8 cellular contexts compared by ENCODE assay signal in the genomic region with DNA sequence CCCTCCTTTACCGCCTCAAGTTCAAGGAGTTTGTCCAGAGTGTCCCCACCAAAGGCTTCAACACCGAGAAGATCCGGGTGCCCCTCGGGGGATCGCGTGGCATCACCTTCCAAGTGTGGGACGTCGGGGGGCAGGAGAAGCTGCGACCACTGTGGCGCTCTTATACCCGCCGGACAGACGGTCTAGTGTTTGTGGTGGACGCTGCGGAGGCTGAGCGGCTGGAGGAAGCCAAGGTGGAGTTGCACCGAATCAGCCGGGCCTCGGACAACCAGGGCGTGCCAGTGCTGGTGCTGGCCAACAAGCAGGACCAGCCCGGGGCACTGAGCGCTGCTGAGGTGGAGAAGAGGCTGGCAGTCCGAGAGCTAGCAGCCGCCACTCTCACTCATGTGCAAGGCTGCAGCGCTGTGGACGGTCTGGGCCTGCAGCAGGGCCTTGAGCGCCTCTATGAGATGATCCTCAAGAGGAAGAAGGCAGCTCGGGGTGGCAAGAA. TPM values are rescaled to one million over a fixed set of nuclear protein-coding genes. Genes with fewer than 3 reads are reported as not detected.
DNase-seq lines count a peak whose midpoint lies in the region; ATAC-seq, FAIRE-seq and TF ChIP-seq lines count a peak whose summit lies in the region.

No MANE protein-coding gene starts in this region.

- H3K4me3 ChIP-seq in AG04449 (ENCODE audit: low read depth, low read length) (peak overlapping the region; percentile 85), MG63 (peak overlapping the region; percentile 82), H1 (ENCODE audit: extremely low read depth in 1 of 4, insufficient read depth in 2 of 4, low read depth in 3 of 4, low read length in 4 of 4) (peak overlapping the region in 2 of 4 experiments; percentile 80 to 82; a peak in 1 of 8 replicates)

- H3K4me1 ChIP-seq in H1 (replicated peaks in 1 of 4; ENCODE audit: control insufficient read depth in 3 of 4, insufficient read depth in 4 of 4, low read length in 3 of 4): peaks cover 0 to 6% (median 2%) of the 10 kb centered on the region in 4 experiments; a peak in 4 of 7 replicates

- ATAC-seq in naive B cell (ENCODE audit: low read depth in 2 of 2) (no peak), HG03439 (IDR thresholded peaks at IDR 0.05; ENCODE audit: unreplicated experiment) (no peak), GM18519 (IDR thresholded peaks at IDR 0.05; ENCODE audit: low FRiP score, unreplicated experiment) (no peak)

- peaks cover 34 to 60% (median 40%) of the 10 kb centered on the region in 3 donors for H3K4me1 Mint-ChIP-seq in naive B cell

- no peak for TF ChIP-seq POLR2A in H1 (IDR thresholded peaks at IDR 0.05; ENCODE audit: control extremely low read depth in 1 of 2, low read depth in 2 of 2, low read length in 2 of 2)

- H2AFZ ChIP-seq in H1 (ENCODE audit: low read length): no peak overlapping the region

- TF ChIP-seq CTCF in AG04449 (IDR thresholded peaks at IDR 0.05; ENCODE audit: insufficient read depth, low read length, missing control alignments): no peak
- no peak for TF ChIP-seq CTCF in H1 (IDR thresholded peaks at IDR 0.05; ENCODE audit: control extremely low read depth in 1 of 3, insufficient read depth in 1 of 3, low read depth in 1 of 3, low read length in 3 of 3)

- H3K9ac ChIP-seq in H1 (replicated peaks in 1 of 4; ENCODE audit: extremely low read depth in 1 of 4, low read depth in 3 of 4, low read length in 3 of 4): no peak overlapping the region

- H3K4me2 ChIP-seq in H1 (ENCODE audit: insufficient read depth in 1 of 2, low read depth in 2 of 2, low read length in 2 of 2): peak overlapping the region; percentile 68 to 80; a peak in 3 of 4 replicates

- H4K20me1 ChIP-seq in H1 (replicated peaks in 1 of 2; ENCODE audit: control insufficient read depth in 1 of 2, insufficient read depth in 2 of 2, low read length in 2 of 2): no peaks in the 10 kb centered on the region

- H3K36me3 Mint-ChIP-seq in naive B cell: no peaks in the 10 kb centered on the region

- 94% methylated on average over 28 of the region's 28 CpGs; no CpG with 5 or more reads in 1 of the 2 experiments for WGBS in H1 (ENCODE audit: extremely low coverage in 1 of 2, insufficient coverage in 1 of 2, insufficient read length in 1 of 2, insufficient replicate concordance in 2 of 2, low coverage in 1 of 2, low lambda C conversion rate in 2 of 2, missing lambda C conversion rate in 1 of 2), 2 experiments

- no peak overlapping the region for H2BK120ac ChIP-seq in H1 (replicated peaks; ENCODE audit: low read depth, low read length)

- H4K5ac ChIP-seq in H1 (ENCODE audit: insufficient read length, low read depth, low read length): no peak overlapping the region

- no peaks in the 10 kb centered on the region for H3K9me3 Mint-ChIP-seq in naive B cell

- no peak for TF ChIP-seq EP300 in H1 (IDR thresholded peaks at IDR 0.05; ENCODE audit: borderline replicate concordance in 1 of 2, low read depth in 2 of 2, low read length in 2 of 2)

- no peak overlapping the region; the same call in 1 of the 2 replicates for H4K8ac ChIP-seq in H1 (ENCODE audit: extremely low read depth, insufficient read depth, low read length)

- H3K36me3 ChIP-seq in MG63 (peaks cover 36% of the 10 kb centered on the region), H1 (ENCODE audit: control insufficient read depth in 2 of 4, insufficient read depth in 4 of 4, low read length in 3 of 4) (0 out of 8 replicates have a peak, but pooled peaks cover 0 to 2% (median 0%) of the 10 kb centered on the region in 4 experiments)

- H3K23ac ChIP-seq in H1 (ENCODE audit: insufficient read length): no peak overlapping the region

- POLR2A ChIA-PET in AG04449 (lab: Yijun Ruan, JAX): interaction anchor here (0.7 to 3.5 kb wide), 11 partner anchors 11 to 708 kb away, joined by 3 to 83 read pairs (median 13); partner anchors contain the start of gene DHX8
- POLR2A ChIA-PET in H1 (lab: Charles Lee; ENCODE audit: partially characterized antibody): interaction anchor here (0.6 to 15.1 kb wide), 10 partner anchors 8 to 85 kb away, joined by 3 to 184 read pairs (median 11); partner anchors contain the start of gene DHX8

- no peaks in the 10 kb centered on the region for H3K79me2 ChIP-seq in H1 (ENCODE audit: control insufficient read depth in 1 of 2, insufficient read depth in 2 of 2, low read length in 2 of 2)

- FAIRE-seq in H1 (lab: Jason Lieb, UNC): no peak

- peak overlapping the region in 2 of 6 donors; percentile 86 to 94 for H3K27ac Mint-ChIP-seq in naive B cell

- H3K4ac ChIP-seq in H1 (replicated peaks; ENCODE audit: insufficient read length, low read depth, low read length): no peak overlapping the region

- no peak overlapping the region for H2AK5ac ChIP-seq in H1 (ENCODE audit: low read depth, low read length)

- no peak for DNase-seq in AG04449 (ENCODE audit: low read depth, low spot score)
- peak; percentile 56 for DNase-seq in MG63
- DNase-seq in H1 (ENCODE audit: low read depth in 1 of 2, low spot score in 2 of 2): no peak
- no peak for DNase-seq in naive B cell
- DNase-seq in ecto neural progenitor cell (ENCODE audit: low spot score): no peak
- no peak for DNase-seq in activated CD8-positive, alpha-beta memory T cell treated with anti-CD3 and anti-CD28 coated beads, Interleukin-2, amount 50 U/mL, for 4 hours

- H2BK5ac ChIP-seq in H1 (ENCODE audit: low read depth, low read length): no peak overlapping the region

- no peak overlapping the region for H2BK20ac ChIP-seq in H1 (ENCODE audit: low read length)

- peaks cover 2% of the 10 kb centered on the region; the same call in 1 of the 2 replicates for H3K23me2 ChIP-seq in H1 (ENCODE audit: low read depth, low read length)

- TF ChIP-seq RAD21 in H1 (IDR thresholded peaks at IDR 0.05 in 1 of 2, conservative IDR thresholded peaks at IDR 0.05 in 1 of 2; ENCODE audit: low read depth in 2 of 2, low read length in 2 of 2): no peak

- H3K56ac ChIP-seq in H1 (replicated peaks; ENCODE audit: insufficient read length, low read depth, low read length): no peak overlapping the region

- H2BK15ac ChIP-seq in H1 (ENCODE audit: low read length): no peak overlapping the region

- H3K27ac ChIP-seq in H1 (ENCODE audit: low read depth, low read length): no peak overlapping the region

- peak overlapping the region; percentile 88 to 98 (median 95) for H3K4me3 Mint-ChIP-seq in naive B cell

- no peaks in the 10 kb centered on the region for H3K27me3 Mint-ChIP-seq in naive B cell

- CTCF ChIA-PET in AG04449 (lab: Yijun Ruan, JAX): interaction anchor here (1.2 to 19.3 kb wide), 5 partner anchors 8 to 78 kb away, joined by 4 to 1137 read pairs (median 6); partner anchors contain the start of gene DHX8
- CTCF ChIA-PET in H1 (lab: Charles Lee; ENCODE audit: partially characterized antibody): interaction anchor here (0.5 to 14.9 kb wide), 5 partner anchors 16 to 81 kb away, joined by 3 to 296 read pairs (median 5); partner anchors contain the start of gene DHX8

- H2BK12ac ChIP-seq in H1 (ENCODE audit: low read depth, low read length): no peak overlapping the region

- H3K27me3 ChIP-seq in MG63: no peaks in the 10 kb centered on the region
- no peaks in the 10 kb centered on the region for H3K27me3 ChIP-seq in H1 (replicated peaks in 1 of 4; ENCODE audit: control insufficient read depth in 3 of 4, extremely low read depth in 1 of 4, insufficient read depth in 3 of 4, low read length in 3 of 4)

- no peak overlapping the region for H3K18ac ChIP-seq in H1 (ENCODE audit: extremely low read depth, low read length)

- H4K91ac ChIP-seq in H1 (replicated peaks; ENCODE audit: insufficient read length, low read length): no peak overlapping the region

- H3K9me3 ChIP-seq in MG63 (no peaks in the 10 kb centered on the region), H1 (ENCODE audit: insufficient read depth in 2 of 2, low read depth in 1 of 2, low read length in 1 of 2) (no peaks in the 10 kb centered on the region)

- H3K79me1 ChIP-seq in H1 (ENCODE audit: low read depth, low read length): no peaks in the 10 kb centered on the region; the same call in 1 of the 2 replicates

- no peak overlapping the region for H3K14ac ChIP-seq in H1 (ENCODE audit: insufficient read length)

TF ChIP-seq in H1, 55 proteins besides CTCF, POLR2A, EP300 and RAD21:
- no peak for TF ChIP-seq KDM5A (IDR thresholded peaks at IDR 0.05; ENCODE audit: low read length)
- TF ChIP-seq SP1 (IDR thresholded peaks at IDR 0.05; ENCODE audit: low read depth, low read length): no peak
- no peak for TF ChIP-seq GABPA (IDR thresholded peaks at IDR 0.05; ENCODE audit: borderline replicate concordance, insufficient read depth, low read length)
- TF ChIP-seq YY1 (IDR thresholded peaks at IDR 0.05; ENCODE audit: low read depth, low read length): no peak
- TF ChIP-seq BRCA1 (IDR thresholded peaks at IDR 0.05; ENCODE audit: low read depth, low read length): no peak
- TF ChIP-seq CHD2 (IDR thresholded peaks at IDR 0.05; ENCODE audit: low read length): no peak
- no peak for TF ChIP-seq TAF1 (IDR thresholded peaks at IDR 0.05; ENCODE audit: low read depth, low read length)
TF ChIP-seq in H1: peak in this region for 0.

RNA-seq across cellular contexts. Expression of gene ARL4D, which starts 1.1 kb away (rescaled TPM):
- total RNA-seq in MG63 (2014; rRNA removed; shearing (Covaris generic); ENCODE audit: low replicate concordance): 28.8 and 47.4 TPM in 2 replicates
- total RNA-seq in H1 (2021; fragmentation: NEBNext Ultra II Directional; extraction: Animal tissue kit (Norgen Biotek cat#: 25700)): 8.4 TPM in 2 replicates
- polyA plus RNA-seq in H1 (2011; rRNA removed): 9.2 and 16.2 TPM in 2 replicates
- polyA plus RNA-seq in H1 (2011; cell fraction: cytosol; rRNA removed): 13.0 TPM
- polyA plus RNA-seq in H1 (2011; cell fraction: nucleus; rRNA removed): 10.2 TPM
- 7.8 to 9.1 TPM (median 8.5 TPM) in 4 replicates for polyA plus RNA-seq in H1 (2012, experiment 1 of 2)
- polyA plus RNA-seq in H1 (2012, experiment 2 of 2): 8.1 TPM
- 4.9 TPM for polyA plus RNA-seq in H1 (2013, experiment 1 of 2)
- polyA plus RNA-seq in H1 (2013, experiment 2 of 2): 5.6 TPM
- polyA minus RNA-seq in H1 (2011; rRNA and poly(A)+ RNA removed): 6.4 and 7.0 TPM in 2 replicates
- polyA minus RNA-seq in H1 (2011; cell fraction: cytosol; rRNA and poly(A)+ RNA removed): 5.1 TPM
- 9.5 TPM for polyA minus RNA-seq in H1 (2011; cell fraction: nucleus; rRNA and poly(A)+ RNA removed)
- polyA plus RNA-seq in naive B cell (ENCODE audit: low read depth in 6 of 6): 1 to 10 TPM; 1.4 to 5.7 (median 3.8) TPM
